In the genomic region with DNA sequence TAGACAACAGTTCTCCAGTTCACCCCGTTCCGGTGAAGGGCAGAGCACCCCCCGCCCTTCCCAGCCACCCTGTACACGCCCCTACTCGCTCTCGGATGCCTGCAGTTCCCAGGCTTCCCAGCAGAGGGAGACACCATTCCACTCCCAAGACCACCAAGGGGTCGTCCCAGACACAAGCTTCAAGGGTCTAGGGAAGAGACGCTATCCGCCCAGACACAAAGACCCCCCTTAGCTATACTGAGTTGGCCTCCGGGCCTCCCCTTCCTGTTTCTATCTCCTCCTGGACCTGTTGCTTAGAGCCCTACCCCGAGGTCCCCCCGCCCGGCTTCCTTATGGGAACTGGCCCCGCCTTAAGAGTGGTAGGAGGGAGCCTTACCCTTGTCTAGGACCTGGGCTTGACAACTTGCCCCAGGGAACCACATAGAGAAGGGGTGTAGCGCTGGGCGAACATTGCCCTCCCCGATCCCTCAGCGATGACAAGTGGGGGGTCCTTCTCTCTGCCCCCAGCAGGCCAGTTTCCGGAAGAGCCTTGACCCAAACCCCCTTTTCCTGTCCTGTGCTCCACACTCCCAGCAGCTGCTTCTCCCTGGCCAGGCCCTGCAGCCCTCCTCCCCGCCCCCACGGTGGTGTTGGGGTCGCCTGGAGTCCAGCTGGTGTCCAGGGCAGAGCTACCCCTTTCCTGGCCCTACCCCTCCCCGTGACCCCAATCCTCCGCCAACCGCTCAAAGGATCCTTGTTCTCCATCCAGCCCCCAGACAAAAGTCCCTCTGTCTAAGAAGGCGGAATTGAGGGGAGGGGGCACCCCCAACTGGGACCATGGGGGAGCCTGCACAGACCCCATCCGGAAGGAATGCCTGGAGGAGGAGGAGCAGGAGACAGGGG, we compare ENCODE assay signal across 8 cellular contexts. TPM values are rescaled to one million over a fixed set of nuclear protein-coding genes. Genes with fewer than 3 reads are reported as not detected.
A peak's percentile ranks its signal among the peaks of the same experiment; 100 is the strongest.
DNase-seq lines count a peak whose midpoint lies in the region; ATAC-seq, FAIRE-seq and TF ChIP-seq lines count a peak whose summit lies in the region.

No MANE protein-coding gene starts in this region.

- intact Hi-C loops in PC-3 (cut with micrococcal nuclease), result loop anchor here (1.0 kb wide), 1 partner anchor 20 kb away; a partner anchor contains a TSS

- H3K4me2 ChIP-seq in PC-3 (ENCODE audit: low read length), result peak overlapping the region; percentile 96

- CTCF ChIA-PET in PC-3 (lab: Charles Lee), result no interaction called here

- H3K36me3 ChIP-seq in PC-3 (ENCODE audit: low read depth, low read length), result no peaks in the 10 kb centered on the region

- H3F3A ChIP-seq in PC-3 (ENCODE audit: low read length, unreplicated experiment), result no peaks in the 10 kb centered on the region

- peaks cover 23% of the 10 kb centered on the region for H3K79me2 ChIP-seq in PC-3 (ENCODE audit: low read length)

- FAIRE-seq in GM18507 (lab: Jason Lieb, UNC), result peak; percentile 45

- peak overlapping the region; percentile 95 for H3K9ac ChIP-seq in PC-3 (ENCODE audit: low read length)

- H2AFZ ChIP-seq in PC-3 (ENCODE audit: low read length), result peak overlapping the region; percentile 90

- peak overlapping the region; percentile 79 for H3K4me3 ChIP-seq in PC-3 (ENCODE audit: low read length)

- H4K20me1 ChIP-seq in PC-3 (ENCODE audit: low read length), result no peaks in the 10 kb centered on the region

- peaks cover 7% of the 10 kb centered on the region for H3K27me3 Mint-ChIP-seq in nephron progenitor cell (ENCODE audit: low read depth, poor library complexity)

- no peaks in the 10 kb centered on the region for H3K9me2 ChIP-seq in PC-3 (replicated peaks; ENCODE audit: low read length)

- ATAC-seq in PC-3, result peak; percentile 72
- ATAC-seq in foreskin keratinocyte, result peak; percentile 59
- no peak for ATAC-seq in GM19035 (IDR thresholded peaks at IDR 0.05; ENCODE audit: unreplicated experiment)

- no peaks in the 10 kb centered on the region for H3K27me3 ChIP-seq in PC-3 (ENCODE audit: low read length)
- H3K27me3 ChIP-seq in foreskin keratinocyte, result no peaks in the 10 kb centered on the region

- TF ChIP-seq CTCF in PC-3 (conservative IDR thresholded peaks at IDR 0.05; ENCODE audit: low read depth, low read length) (peak; percentile 91), foreskin keratinocyte (conservative IDR thresholded peaks at IDR 0.05) (peak; percentile 93), nephron progenitor cell (IDR thresholded peaks at IDR 0.05) (peak; percentile 96)

- H3K27ac ChIP-seq in PC-3 (ENCODE audit: low read length) (peak overlapping the region; percentile 92), foreskin keratinocyte (peak overlapping the region; percentile 85)

- POLR2A ChIA-PET in PC-3 (lab: Charles Lee; ENCODE audit: unreplicated experiment), result no interaction called here

- peak overlapping the region; percentile 71 for H3K4me3 Mint-ChIP-seq in nephron progenitor cell

- no peaks in the 10 kb centered on the region for H3K9me3 ChIP-seq in PC-3 (ENCODE audit: low read length)

- H3K9me3 Mint-ChIP-seq in nephron progenitor cell, result no peaks in the 10 kb centered on the region

- H3K27ac Mint-ChIP-seq in nephron progenitor cell, result no peak overlapping the region

- H3K4me1 ChIP-seq in PC-3 (ENCODE audit: insufficient read depth, low read length), result peaks cover 45% of the 10 kb centered on the region
- peaks cover 30% of the 10 kb centered on the region for H3K4me1 ChIP-seq in foreskin keratinocyte

- no TSS peak for BruUV-seq in PC-3 (replicated peaks; lab: Mats Ljungman, UMichigan)

- no peaks in the 10 kb centered on the region for H3K36me3 Mint-ChIP-seq in nephron progenitor cell (ENCODE audit: low read depth)

- DNase-seq in A172 (ENCODE audit: low spot score) (peak; percentile 45), GM18507 (ENCODE audit: extremely low spot score, insufficient read length, low read depth) (peak; percentile 65), PC-3 (peak; percentile 62), foreskin keratinocyte (peak in 1 of 2 donors; percentile 59), nephron progenitor cell (peak; percentile 94)
- peak; percentile 88 for DNase-seq in activated effector memory CD4-positive, alpha-beta T cell treated with anti-CD3 and anti-CD28 coated beads, Interleukin-2, amount 50 U/mL, for 16 hours
- DNase-seq in stimulated activated naive CD4-positive, alpha-beta T cell (lab: John Stamatoyannopoulos, UW), result peak; percentile 20 to 75 (median 56)

- H3K4me1 Mint-ChIP-seq in nephron progenitor cell, result peaks cover 52% of the 10 kb centered on the region

RNA-seq across cellular contexts. Expression of a gene that starts 0.7 kb away (rescaled TPM):
- total RNA-seq in A172 (2014; rRNA removed; shearing (Covaris generic)), result 4.8 TPM in 1 of 2 replicates, not detected in the other
- 48.7 and 61.6 TPM in 2 replicates for total RNA-seq in PC-3 (2014; rRNA removed)
- 243 and 312 TPM in 2 replicates for total RNA-seq in foreskin keratinocyte
- polyA plus RNA-seq in foreskin keratinocyte, result 420 and 522 TPM in 2 replicates

RNA-seq across cellular contexts. Expression of a gene that starts 20.0 kb away (rescaled TPM):
- total RNA-seq in A172 (2014; rRNA removed; shearing (Covaris generic)), result 0.43 TPM in 1 of 2 replicates, not detected in the other
- total RNA-seq in PC-3 (2014; rRNA removed) (0.22 TPM in 1 of 2 replicates, not detected in the other), foreskin keratinocyte (not detected in 2 replicates)
- 0.06 TPM in 1 of 2 replicates, not detected in the other for polyA plus RNA-seq in foreskin keratinocyte

RNA-seq across cellular contexts. Expression of a gene that starts 23.7 kb away (rescaled TPM):
- not detected in 2 replicates for total RNA-seq in A172 (2014; rRNA removed; shearing (Covaris generic))
- total RNA-seq in PC-3 (2014; rRNA removed) (not detected in 2 replicates), foreskin keratinocyte (0.35 and 0.41 TPM in 2 replicates)
- 0.67 and 0.81 TPM in 2 replicates for polyA plus RNA-seq in foreskin keratinocyte

RNA-seq across cellular contexts. Expression of a gene that starts 28.2 kb away (rescaled TPM):
- not detected in 2 replicates for total RNA-seq in A172 (2014; rRNA removed; shearing (Covaris generic))
- not detected in 2 replicates for total RNA-seq in PC-3 (2014; rRNA removed)
- 0.18 TPM in 1 of 2 replicates, not detected in the other for total RNA-seq in foreskin keratinocyte
- polyA plus RNA-seq in foreskin keratinocyte, result 0.16 and 0.25 TPM in 2 replicates

RNA-seq across cellular contexts. Expression of a gene that starts 39.6 kb away (rescaled TPM):
- 93.9 and 103 TPM in 2 replicates for total RNA-seq in A172 (2014; rRNA removed; shearing (Covaris generic))
- 114 and 123 TPM in 2 replicates for total RNA-seq in PC-3 (2014; rRNA removed)
- total RNA-seq in foreskin keratinocyte, result 268 and 277 TPM in 2 replicates
- 416 and 427 TPM in 2 replicates for polyA plus RNA-seq in foreskin keratinocyte
